ENCODE assay signal across 17 cellular contexts in the genomic region with DNA sequence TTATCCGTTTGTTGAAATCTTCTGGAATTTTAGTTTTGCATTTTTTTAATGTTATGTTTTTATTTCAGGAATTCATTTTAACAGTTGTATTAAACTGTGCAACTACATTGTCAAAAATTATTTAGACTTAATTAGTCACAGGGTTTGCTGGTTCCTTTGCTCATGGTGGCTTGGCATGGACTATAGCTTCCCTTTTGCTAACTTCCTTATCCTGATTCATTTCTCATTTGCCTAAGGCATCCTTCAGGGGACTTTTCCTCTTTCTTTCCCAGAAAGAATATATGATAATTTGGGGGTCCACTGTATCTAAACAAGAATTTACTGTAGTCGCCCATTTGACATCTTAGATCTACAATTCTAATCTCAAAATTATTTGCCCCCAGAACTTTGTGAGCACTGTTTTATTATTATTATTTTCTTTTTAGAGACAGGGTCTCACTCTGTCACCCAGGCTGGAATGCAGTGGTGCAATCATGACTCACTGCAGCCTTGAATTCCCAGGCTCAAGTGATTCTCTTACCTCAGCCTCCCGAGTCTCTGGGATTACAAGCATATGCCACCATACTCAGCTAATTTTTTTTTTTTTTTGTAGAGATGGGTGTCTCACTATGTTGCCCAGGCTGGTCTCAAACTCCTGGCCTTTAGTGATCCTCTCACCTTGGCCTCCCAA. TPM values are rescaled to one million over a fixed set of nuclear protein-coding genes. Genes with fewer than 3 reads are reported as not detected.
A peak's percentile ranks its signal among the peaks of the same experiment; 100 is the strongest.
DNase-seq lines count a peak whose midpoint lies in the region; ATAC-seq and TF ChIP-seq lines count a peak whose summit lies in the region.
"Had no signal": no experiment of that assay in that cellular context is flagged by ENCODE, and none has a peak within 500 bp of the region (broad histone marks: within the 10 kb centered on the region; RNA-seq: fewer than 3 reads in every experiment).

No MANE protein-coding gene starts in this region.

- H3K36me3 Mint-ChIP-seq in activated T-cell treated with anti-CD3 and anti-CD28 coated beads, Interleukin-2, amount 50 U/mL, for 4 hours (ENCODE audit: insufficient read depth), result peaks cover 22% of the 10 kb centered on the region

- no peaks in the 10 kb centered on the region for H3K9me3 ChIP-seq in AG04450 (ENCODE audit: control insufficient read depth, insufficient read depth, low read length)
- H3K9me3 ChIP-seq: pancreas had no signal

- peak; percentile 97 for ATAC-seq in foreskin keratinocyte
- ATAC-seq in activated T-cell treated with anti-CD3 and anti-CD28 coated beads, Interleukin-2, amount 50 U/mL, for 4 hours, result no peak
- ATAC-seq: gastroesophageal sphincter, left ventricle myocardium superior had no signal

- H3K27ac ChIP-seq in AG04450 (ENCODE audit: low read depth, low read length) (no peak overlapping the region), foreskin keratinocyte (peak overlapping the region; percentile 71)
- H3K27ac ChIP-seq: gastroesophageal sphincter, pancreas had no signal

- no peak for TF ChIP-seq CTCF in AG04450 (IDR thresholded peaks at IDR 0.05; ENCODE audit: low read depth, low read length)
- TF ChIP-seq CTCF in foreskin keratinocyte (conservative IDR thresholded peaks at IDR 0.05), result no peak

- H3K27me3 ChIP-seq in AG04450 (ENCODE audit: control insufficient read depth, insufficient read depth, low read length) (no peaks in the 10 kb centered on the region), foreskin keratinocyte (no peaks in the 10 kb centered on the region)
- H3K27me3 ChIP-seq: BLaER1 treated with 17β-estradiol and CSF1 and Interleukin-3, amounts not matched to agents 10 nM and 100 nM; gastroesophageal sphincter; pancreas had no signal

- peaks cover 19% of the 10 kb centered on the region for H3K4me1 ChIP-seq in foreskin keratinocyte
- H3K4me1 ChIP-seq: gastroesophageal sphincter, pancreas had no signal

- CTCF ChIA-PET in AG04450 (lab: Charles Lee), result interaction anchor here (1.1 to 1.7 kb wide), 2 partner anchors 15 to 18 kb away, joined by 3 to 10 read pairs; no protein-coding TSS in a partner anchor

- peaks cover 3% of the 10 kb centered on the region for H3K9me3 Mint-ChIP-seq in activated T-cell treated with anti-CD3 and anti-CD28 coated beads, Interleukin-2, amount 50 U/mL, for 4 hours
- H3K9me3 Mint-ChIP-seq: T-helper 1 cell treated with Interleukin-12 subunit alpha and Interleukin-12 subunit beta and Interleukin-4 antibody, amounts not matched to agents 30 μg/mL and 1 μg/mL, for 36 hours had no signal

- H3K4me1 Mint-ChIP-seq in activated T-cell treated with anti-CD3 and anti-CD28 coated beads, Interleukin-2, amount 50 U/mL, for 4 hours (ENCODE audit: low read depth), result no peaks in the 10 kb centered on the region

- POLR2A ChIA-PET in AG04450 (lab: Yijun Ruan, JAX), result interaction anchor here (0.6 kb wide), 1 partner anchor 204 kb away, joined by 3 read pairs; no protein-coding TSS in a partner anchor

- no peaks in the 10 kb centered on the region for H3K27me3 Mint-ChIP-seq in activated T-cell treated with anti-CD3 and anti-CD28 coated beads, Interleukin-2, amount 50 U/mL, for 4 hours (ENCODE audit: low read depth)

- H3K4me3 ChIP-seq in AG04450 (ENCODE audit: low read depth, low read length), result no peak overlapping the region
- H3K4me3 ChIP-seq: BLaER1 treated with 17β-estradiol and CSF1 and Interleukin-3, amounts not matched to agents 10 nM and 100 nM; gastroesophageal sphincter; pancreas had no signal

- H3K4me3 Mint-ChIP-seq in activated T-cell treated with anti-CD3 and anti-CD28 coated beads, Interleukin-2, amount 50 U/mL, for 4 hours, result no peak overlapping the region
- H3K4me3 Mint-ChIP-seq: T-helper 1 cell treated with Interleukin-12 subunit alpha and Interleukin-12 subunit beta and Interleukin-4 antibody, amounts not matched to agents 30 μg/mL and 1 μg/mL, for 36 hours had no signal

- DNase-seq in AG04450 (ENCODE audit: low read depth, low spot score) (peak; percentile 27), HK-2 (ENCODE audit: unreplicated experiment) (peak; percentile 30), amniotic stem cell (lab: John Stamatoyannopoulos, UW) (peak; percentile 44), foreskin keratinocyte (peak; percentile 50 to 81), T1000 (lab: John Stamatoyannopoulos, UW) (no peak), GDM1 (lab: John Stamatoyannopoulos, UW) (no peak), NCI-H1092 treated with DMSO at 0.1 percent for 48 hours (lab: John Stamatoyannopoulos, UW) (no peak)
- DNase-seq in activated T-cell treated with anti-CD3 and anti-CD28 coated beads, Interleukin-2, amount 50 U/mL, for 4 hours, result no peak
- DNase-seq: amygdala; H7; left ventricle myocardium superior; NCI-H1048; pancreas; stimulated activated CD4-positive, alpha-beta T cell treated with anti-CD3 and anti-CD28 coated beads, Interleukin-4, amount 100 ng/mL, for 24 hours had no signal

RNA-seq across cellular contexts. Expression of gene FIGNL1, which starts 13.9 kb away (rescaled TPM):
- polyA plus RNA-seq in AG04450 (2011; rRNA removed) (7.1 and 9.5 TPM in 2 replicates), foreskin keratinocyte (7.5 and 9.1 TPM in 2 replicates)
- 8.9 and 9.3 TPM in 2 replicates for polyA minus RNA-seq in AG04450 (2011; rRNA and poly(A)+ RNA removed)
- 29.5 and 33.5 TPM in 2 replicates for total RNA-seq in foreskin keratinocyte
- total RNA-seq in activated T-cell treated with anti-CD3 and anti-CD28 coated beads, Interleukin-2, amount 50 U/mL, for 4 hours, result 10 to 100 TPM; 27.9 to 40.7 (median 35.1) TPM

Comparison
In these comparisons a context has a peak if more than half of its experiments do, and no peak if none do; other contexts are left out.
1. DNase-seq: peak in AG04450 (single experiment), HK-2 (single experiment), amniotic stem cell (single experiment) and foreskin keratinocyte (2 of 2); none in T1000 (single experiment), activated T-cell treated with anti-CD3 and anti-CD28 coated beads, Interleukin-2, amount 50 U/mL, for 4 hours (single experiment), GDM1 (single experiment) and NCI-H1092 treated with DMSO at 0.1 percent for 48 hours (single experiment).